Comparison of ENCODE assay signal across 9 cellular contexts in genomic region chr9:133113928-133114351, GRCh38. TPM values are rescaled to one million over a fixed set of nuclear protein-coding genes. Genes with fewer than 3 reads are reported as not detected.
A peak's percentile ranks its signal among the peaks of the same experiment; 100 is the strongest.
DNase-seq lines count a peak whose midpoint lies in the region; ATAC-seq and TF ChIP-seq lines count a peak whose summit lies in the region.
"Had no signal": no experiment of that assay in that cellular context is flagged by ENCODE, and none has a peak within 500 bp of the region (broad histone marks: within the 10 kb centered on the region; RNA-seq: fewer than 3 reads in every experiment).

No MANE protein-coding gene starts in this region.

- ATAC-seq in GM19452 (IDR thresholded peaks at IDR 0.05; ENCODE audit: unreplicated experiment) = no peak

- H2AFZ ChIP-seq in parathyroid adenoma = peak overlapping the region; percentile 38

- peak overlapping the region; percentile 55 to 97 (median 95) for H3K27ac ChIP-seq in esophagus squamous epithelium
- peak overlapping the region; percentile 77 for H3K27ac ChIP-seq in parathyroid adenoma
- H3K27ac ChIP-seq: epithelial cell of prostate had no signal

- H3K4me3 ChIP-seq in NT2/D1 (ENCODE audit: insufficient read length, low read depth) (no peak overlapping the region), esophagus squamous epithelium (peak overlapping the region in 1 of 4 donors; percentile 30), parathyroid adenoma (ENCODE audit: low read depth, low read length) (no peak overlapping the region)

- WGBS in esophagus squamous epithelium, 2 donors = no CpG with 5 or more reads among the region's 12 CpGs

- TF ChIP-seq CTCF in esophagus squamous epithelium (IDR thresholded peaks at IDR 0.05) (no peak), parathyroid adenoma (IDR thresholded peaks at IDR 0.05) (no peak)

- H3K9me3 ChIP-seq in NT2/D1 (ENCODE audit: insufficient read depth, low read length) = no peaks in the 10 kb centered on the region
- no peaks in the 10 kb centered on the region for H3K9me3 ChIP-seq in esophagus squamous epithelium
- no peaks in the 10 kb centered on the region for H3K9me3 ChIP-seq in parathyroid adenoma (ENCODE audit: control insufficient read depth, low read length)

- no peaks in the 10 kb centered on the region for H3K27me3 ChIP-seq in NT2/D1 (ENCODE audit: insufficient read depth, insufficient read length)
- H3K27me3 ChIP-seq in esophagus squamous epithelium = no peaks in the 10 kb centered on the region
- no peaks in the 10 kb centered on the region for H3K27me3 ChIP-seq in parathyroid adenoma (ENCODE audit: control insufficient read depth, insufficient read depth, low read length)

- TF ChIP-seq POLR2A in esophagus squamous epithelium (IDR thresholded peaks at IDR 0.05) = no peak

- intact Hi-C loops in esophagus squamous epithelium (cut with DNase I) = no loop called here

- peaks cover 28% of the 10 kb centered on the region for H3K79me2 ChIP-seq in parathyroid adenoma

- H3K36me3 ChIP-seq in NT2/D1 (ENCODE audit: insufficient read depth, insufficient read length, low read length) = peaks cover 55% of the 10 kb centered on the region
- peaks cover 12 to 44% (median 17%) of the 10 kb centered on the region in 3 donors for H3K36me3 ChIP-seq in esophagus squamous epithelium
- no peaks in the 10 kb centered on the region for H3K36me3 ChIP-seq in parathyroid adenoma (ENCODE audit: control insufficient read depth, insufficient read depth, low read length)

- H3K4me1 ChIP-seq in NT2/D1 (ENCODE audit: insufficient read depth, insufficient read length) (peaks cover 66% of the 10 kb centered on the region), esophagus squamous epithelium (peaks cover 68 to 72% (median 70%) of the 10 kb centered on the region in 3 donors), parathyroid adenoma (peaks cover 22% of the 10 kb centered on the region)

- DNase-seq in EH (ENCODE audit: low read depth) = peak; percentile 39
- DNase-seq in NT2/D1 (ENCODE audit: low read depth, low spot score) = no peak
- no peak for DNase-seq in esophagus squamous epithelium (lab: John Stamatoyannopoulos, UW)
- no peak for DNase-seq in dedifferentiated amniotic fluid mesenchymal stem cell (ENCODE audit: extremely low spot score)
- DNase-seq in COLO829 (ENCODE audit: low spot score) = no peak
- DNase-seq in stimulated activated CD4-positive, alpha-beta T cell treated with anti-CD3 and anti-CD28 coated beads, Interleukin-1b, Interleukin-23, amount 100 ng/mL, for 48 hours = no peak

- H3K9ac ChIP-seq in NT2/D1 (ENCODE audit: insufficient read length, low read depth) (peak overlapping the region; percentile 58), parathyroid adenoma (no peak overlapping the region)

- peak overlapping the region; percentile 23 for H3K4me2 ChIP-seq in parathyroid adenoma (ENCODE audit: low read length)

RNA-seq across cellular contexts. Expression of gene RALGDS, which starts 7.1 kb away (rescaled TPM):
- total RNA-seq in esophagus squamous epithelium = 10 to 100 TPM; 53.4 to 71.1 (median 55.3) TPM

RNA-seq across cellular contexts. Expression of gene GBGT1, which starts 49.8 kb away (rescaled TPM):
- 1 to 10 TPM; 3.0 to 8.8 (median 3.8) TPM for total RNA-seq in esophagus squamous epithelium

RNA-seq across cellular contexts. Expression of gene CEL, which starts 52.2 kb away (rescaled TPM):
- total RNA-seq in esophagus squamous epithelium = 1 to 10 TPM; 1.9 to 7.6 (median 3.5) TPM
